ENCODE assay signal across 14 cellular contexts in the genomic region with DNA sequence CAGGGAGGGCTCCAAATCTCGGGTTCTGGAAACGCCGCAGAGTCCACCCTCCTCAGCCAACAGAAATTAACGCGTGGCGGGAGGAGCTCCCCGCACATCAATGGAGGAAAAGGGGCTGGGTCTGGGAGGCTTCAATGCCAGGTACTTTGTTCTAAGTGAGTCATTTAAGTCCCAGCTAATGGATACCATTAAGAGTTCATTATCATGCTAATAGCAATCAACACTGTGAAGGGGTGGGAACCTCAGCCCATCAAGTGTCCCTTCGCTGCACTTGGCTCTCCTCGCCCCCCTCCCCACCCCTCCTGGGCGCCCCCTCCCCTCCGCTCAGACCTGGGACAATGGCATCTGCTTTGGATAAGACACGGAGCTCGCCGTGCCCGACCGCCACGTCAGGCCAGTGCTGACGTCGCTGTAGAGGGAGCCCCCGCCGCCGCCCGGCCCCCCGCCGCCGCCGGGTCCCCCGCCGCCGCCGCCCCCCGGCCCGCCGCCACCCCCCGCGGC. TPM values are rescaled to one million over a fixed set of nuclear protein-coding genes. Genes with fewer than 3 reads are reported as not detected.
DNase-seq lines count a peak whose midpoint lies in the region; ATAC-seq and TF ChIP-seq lines count a peak whose summit lies in the region.
"Had no signal": no experiment of that assay in that cellular context is flagged by ENCODE, and none has a peak within 500 bp of the region (broad histone marks: within the 10 kb centered on the region; RNA-seq: fewer than 3 reads in every experiment).

No MANE protein-coding gene starts in this region.

- DNase-seq in D341Med (ENCODE audit: low spot score): peak; percentile 32
- no peak for DNase-seq in WERI-Rb-1
- DNase-seq in iPS DF 6.9 (ENCODE audit: low read depth, low spot score): no peak
- DNase-seq in osteocyte (ENCODE audit: extremely low spot score, unreplicated experiment): no peak
- DNase-seq in PC-9: no peak
- DNase-seq in hippocampal formation (lab: John Stamatoyannopoulos, UW): no peak
- DNase-seq in stimulated activated CD4-positive, alpha-beta T cell treated with anti-CD3 and anti-CD28 coated beads, Interleukin-4, amount 100 ng/mL, for 4 hours: no peak
- DNase-seq: esophagus squamous epithelium, KG1 had no signal

- H3K9me3 Mint-ChIP-seq in osteocyte (ENCODE audit: unreplicated experiment): no peaks in the 10 kb centered on the region
- H3K9me3 Mint-ChIP-seq: activated T-cell treated with anti-CD3 and anti-CD28 coated beads, Interleukin-2, amount 50 U/mL, for 24 hours had no signal

- H3K27me3 Mint-ChIP-seq in osteocyte (ENCODE audit: unreplicated experiment): no peaks in the 10 kb centered on the region

- no peaks in the 10 kb centered on the region for H4K20me1 ChIP-seq in PC-9 (ENCODE audit: insufficient read depth)

- H3K27ac ChIP-seq in WERI-Rb-1 (no peak overlapping the region), iPS DF 6.9 (ENCODE audit: low read length) (no peak overlapping the region), PC-9 (no peak overlapping the region)
- H3K27ac ChIP-seq: esophagus squamous epithelium, uterus had no signal

- no peak overlapping the region for H3K27ac Mint-ChIP-seq in osteocyte (ENCODE audit: unreplicated experiment)
- H3K27ac Mint-ChIP-seq: activated T-cell treated with anti-CD3 and anti-CD28 coated beads, Interleukin-2, amount 50 U/mL, for 24 hours had no signal

- WGBS in iPS DF 6.9 (ENCODE audit: insufficient coverage, insufficient read length): no CpG with 5 or more reads among the region's 36 CpGs

- no peaks in the 10 kb centered on the region for H3K36me3 Mint-ChIP-seq in osteocyte (ENCODE audit: unreplicated experiment)

- peaks cover 37% of the 10 kb centered on the region for H3K4me1 Mint-ChIP-seq in osteocyte (ENCODE audit: unreplicated experiment)

- H3K4me3 ChIP-seq in WERI-Rb-1 (ENCODE audit: low read depth, low read length): peak overlapping the region; percentile 18
- H3K4me3 ChIP-seq in iPS DF 6.9 (ENCODE audit: low read length): peak overlapping the region; percentile 27; the same call in 1 of the 2 replicates
- no peak overlapping the region for H3K4me3 ChIP-seq in PC-9
- H3K4me3 ChIP-seq: HAP-1 had no signal

- POLR2A ChIA-PET in PC-9 (lab: Charles Lee; ENCODE audit: unreplicated experiment): no interaction called here

- CTCF ChIA-PET in PC-9 (lab: Charles Lee): no interaction called here

- peaks cover 2% of the 10 kb centered on the region for H3K4me1 ChIP-seq in iPS DF 6.9 (ENCODE audit: control insufficient read depth, insufficient read depth, low read length)
- no peaks in the 10 kb centered on the region for H3K4me1 ChIP-seq in PC-9 (replicated peaks; ENCODE audit: insufficient read depth)

- H3K36me3 ChIP-seq in WERI-Rb-1 (peaks cover 14% of the 10 kb centered on the region), iPS DF 6.9 (ENCODE audit: control insufficient read depth, insufficient read depth, low read length) (no peaks in the 10 kb centered on the region), PC-9 (ENCODE audit: low read depth) (no peaks in the 10 kb centered on the region)
- H3K36me3 ChIP-seq: esophagus squamous epithelium, HAP-1, uterus had no signal

- no TSS peak for BruUV-seq in PC-9 (replicated peaks; lab: Mats Ljungman, UMichigan)

- H3K79me2 ChIP-seq in PC-9 (ENCODE audit: low read depth): no peaks in the 10 kb centered on the region

- intact Hi-C loops in PC-9 (cut with micrococcal nuclease; ENCODE audit: unreplicated experiment): loop anchor here (5.0 kb wide), 1 partner anchor 1243 kb away; no protein-coding TSS in a partner anchor

- no peak for ATAC-seq in GM18868 (IDR thresholded peaks at IDR 0.05; ENCODE audit: unreplicated experiment)

- H3K4me2 ChIP-seq in PC-9: no peak overlapping the region

- no peaks in the 10 kb centered on the region for H3F3A ChIP-seq in PC-9 (ENCODE audit: insufficient read depth, low read depth)

- H3K9me3 ChIP-seq in WERI-Rb-1 (ENCODE audit: severe bottlenecking) (no peaks in the 10 kb centered on the region), iPS DF 6.9 (ENCODE audit: control insufficient read depth, insufficient read depth, low read length) (no peaks in the 10 kb centered on the region), PC-9 (ENCODE audit: insufficient read depth, low read depth) (no peaks in the 10 kb centered on the region)
- H3K9me3 ChIP-seq: esophagus squamous epithelium, HAP-1, uterus had no signal

- H3K27me3 ChIP-seq in WERI-Rb-1 (ENCODE audit: insufficient read depth, low read depth, severe bottlenecking) (no peaks in the 10 kb centered on the region), iPS DF 6.9 (ENCODE audit: control insufficient read depth, insufficient read depth, low read length) (peaks cover 2% of the 10 kb centered on the region; the same call in 1 of the 2 replicates), PC-9 (ENCODE audit: insufficient read depth, low read depth) (peaks cover 9% of the 10 kb centered on the region; the same call in 1 of the 2 replicates)
- H3K27me3 ChIP-seq: uterus had no signal

- TF ChIP-seq CTCF in WERI-Rb-1 (IDR thresholded peaks at IDR 0.05; ENCODE audit: low read depth, low read length) (no peak), osteocyte (IDR thresholded peaks at IDR 0.05) (no peak), PC-9 (conservative IDR thresholded peaks at IDR 0.05) (no peak)

- peak overlapping the region; percentile 55 for H3K4me3 Mint-ChIP-seq in osteocyte (ENCODE audit: unreplicated experiment)

- no peaks in the 10 kb centered on the region for H3K9me2 ChIP-seq in PC-9 (ENCODE audit: insufficient read depth)

- H2AFZ ChIP-seq in PC-9: no peak overlapping the region

RNA-seq across cellular contexts. Expression of a gene that starts 3.0 kb away (rescaled TPM):
- total RNA-seq in osteocyte (28.0 and 28.7 TPM in 2 replicates), PC-9 (2021) (not detected in 2 replicates)

RNA-seq across cellular contexts. Expression of a gene that starts 33.9 kb away (rescaled TPM):
- total RNA-seq in osteocyte: not detected in 2 replicates
- not detected in 2 replicates for total RNA-seq in PC-9 (2021)
- total RNA-seq: bronchial epithelial cell, esophagus squamous epithelium, uterus had no signal

Comparison
In these comparisons a context has a peak if more than half of its experiments do, and no peak if none do; other contexts are left out.
1. RNA of a gene that starts 3.0 kb away (total RNA-seq): 28.0 to 28.7 TPM in osteocyte; not detected in PC-9; every median in the first group is over 10 times any median in the second.